In genomic region chr2:180607501-180608060, GRCh38 we compare ENCODE assay signal across 19 cellular contexts.
DNase-seq lines count a peak whose midpoint lies in the region; ATAC-seq and TF ChIP-seq lines count a peak whose summit lies in the region.
"Had no signal": no experiment of that assay in that cellular context is flagged by ENCODE, and none has a peak within 500 bp of the region (broad histone marks: within the 10 kb centered on the region; RNA-seq: fewer than 3 reads in every experiment).

No MANE protein-coding gene starts in this region.

- no peak overlapping the region for H3K23ac ChIP-seq in IMR-90 (ENCODE audit: low read depth, low read length)

- no peaks in the 10 kb centered on the region for H3K9me3 ChIP-seq in IMR-90 (ENCODE audit: control insufficient read depth, insufficient read depth, low read length)
- H3K9me3 ChIP-seq in SK-N-SH = no peaks in the 10 kb centered on the region
- H3K9me3 ChIP-seq: adrenal gland, colonic mucosa, left lung had no signal

- H3K14ac ChIP-seq in IMR-90 (replicated peaks; ENCODE audit: low read depth, low read length) = no peak overlapping the region; the same call in 1 of the 2 replicates

- H2AK9ac ChIP-seq in IMR-90 (replicated peaks; ENCODE audit: low read depth, low read length, poor library complexity) = no peak overlapping the region

- H3K27me3 ChIP-seq in IMR-90 (ENCODE audit: control insufficient read depth, insufficient read depth, low read length) (no peaks in the 10 kb centered on the region), SK-N-SH (ENCODE audit: insufficient read depth) (no peaks in the 10 kb centered on the region)
- H3K27me3 ChIP-seq: adrenal gland, colonic mucosa, left lung had no signal

- CTCF ChIA-PET in IMR-90 (lab: Yijun Ruan, JAX) = interaction anchor here (1.0 kb wide), 1 partner anchor 24 kb away, joined by 3 read pairs; no protein-coding TSS in a partner anchor
- CTCF ChIA-PET in SK-N-SH (lab: Yijun Ruan, JAX) = no interaction called here

- H3K36me3 ChIP-seq in IMR-90 (ENCODE audit: control insufficient read depth, insufficient read depth, low read length) (no peaks in the 10 kb centered on the region), SK-N-SH (replicated peaks in 1 of 2; ENCODE audit: control insufficient read depth in 1 of 2, insufficient read depth in 2 of 2, low read length in 1 of 2) (no peaks in the 10 kb centered on the region)
- H3K36me3 ChIP-seq: adrenal gland, colonic mucosa, left lung had no signal

- H2BK20ac ChIP-seq in IMR-90 (ENCODE audit: low read depth, low read length) = no peak overlapping the region

- H2AFZ ChIP-seq in IMR-90 (replicated peaks; ENCODE audit: low read length, poor library complexity) (peak overlapping the region; percentile 58), SK-N-SH (ENCODE audit: low read depth) (no peak overlapping the region)

- dilution Hi-C loops in IMR-90 (cut with HindIII; ENCODE audit: low sequenced_read_pairs, unreplicated experiment) = no loop called here

- intact Hi-C loops in IMR-90 (cut with micrococcal nuclease) = no loop called here

- H3K4me1 ChIP-seq in IMR-90 (ENCODE audit: control insufficient read depth, insufficient read depth, low read length) (no peaks in the 10 kb centered on the region), SK-N-SH (ENCODE audit: control insufficient read depth in 1 of 2, insufficient read depth in 2 of 2, low read depth in 1 of 2, low read length in 1 of 2) (no peaks in the 10 kb centered on the region; a peak in 1 of 4 replicates)
- H3K4me1 ChIP-seq: adrenal gland, colonic mucosa, left lung had no signal

- TF ChIP-seq CTCF in IMR-90 (conservative IDR thresholded peaks at IDR 0.05; ENCODE audit: low read depth, low read length) (no peak), SK-N-SH (IDR thresholded peaks at IDR 0.05) (no peak)

- no peak for DNase-seq in IMR-90
- peak; percentile 81 to 87 for DNase-seq in NCI-H1930 (lab: John Stamatoyannopoulos, UW)
- peak; percentile 30 for DNase-seq in NCI-H82 treated with DMSO at 0.1 percent for 48 hours (lab: John Stamatoyannopoulos, UW; ENCODE audit: unreplicated experiment)
- peak; percentile 25 for DNase-seq in mucosa of gallbladder (ENCODE audit: low spot score)
- no peak for DNase-seq in SK-N-SH
- DNase-seq: activated CD4-positive, alpha-beta T cell treated with anti-CD3 and anti-CD28 coated beads, Interleukin-2, amount 50 U/mL, for 48 hours; activated T-cell treated with anti-CD3 and anti-CD28 coated beads for 4 hours; adrenal gland; CD4-positive, alpha-beta memory T cell; colonic mucosa; endodermal cell; HCEC 1CT; left lung; NCI-H2171 had no signal

- 20% methylated on average over 1 of the region's 4 CpGs; no CpG with 5 or more reads in 1 of the 2 experiments for WGBS in IMR-90 (ENCODE audit: extremely low coverage in 2 of 2, insufficient read length in 1 of 2), 2 experiments
- 76% methylated on average over 4 of the region's 4 CpGs for WGBS in SK-N-SH (ENCODE audit: low lambda C conversion rate)

- no peak overlapping the region; the same call in 2 of the 3 replicates for H2BK15ac ChIP-seq in IMR-90 (ENCODE audit: low read depth, low read length)

- H3K9me1 ChIP-seq in IMR-90 (ENCODE audit: insufficient read depth, low read length) = no peaks in the 10 kb centered on the region; the same call in 1 of the 2 replicates

- no peak overlapping the region for H3K4ac ChIP-seq in IMR-90 (ENCODE audit: low read depth, low read length)

- H3K79me2 ChIP-seq in SK-N-SH (ENCODE audit: insufficient read depth) = no peaks in the 10 kb centered on the region

- no peaks in the 10 kb centered on the region for H3F3A ChIP-seq in SK-N-SH (replicated peaks; ENCODE audit: insufficient read depth)

- TF ChIP-seq RAD21 in IMR-90 (IDR thresholded peaks at IDR 0.05; ENCODE audit: low read length) (no peak), SK-N-SH (IDR thresholded peaks at IDR 0.05; ENCODE audit: low read length) (no peak)

- H4K5ac ChIP-seq in IMR-90 (ENCODE audit: low read depth, low read length) = no peak overlapping the region

- no peak overlapping the region for H3K4me2 ChIP-seq in IMR-90 (ENCODE audit: low read depth, low read length)
- no peak overlapping the region for H3K4me2 ChIP-seq in SK-N-SH

- H3K4me3 ChIP-seq in IMR-90 (ENCODE audit: insufficient read depth, low read depth, low read length) = no peak overlapping the region
- no peak overlapping the region for H3K4me3 ChIP-seq in SK-N-SH (ENCODE audit: low read depth in 2 of 2, low read length in 1 of 2)
- H3K4me3 ChIP-seq: adrenal gland, colonic mucosa, left lung, SK-N-MC had no signal

- H2BK120ac ChIP-seq in IMR-90 (ENCODE audit: low read depth, low read length) = no peak overlapping the region

- POLR2A ChIA-PET in IMR-90 (lab: Charles Lee; ENCODE audit: unreplicated experiment) = no interaction called here
- POLR2A ChIA-PET in SK-N-SH (lab: Yijun Ruan, JAX) = no interaction called here

- no peak overlapping the region for H3K27ac ChIP-seq in IMR-90 (ENCODE audit: insufficient read depth, low read length)
- H3K27ac ChIP-seq in SK-N-SH (ENCODE audit: low read depth in 2 of 2, low read length in 1 of 2) = no peak overlapping the region
- H3K27ac ChIP-seq: adrenal gland, colonic mucosa, left lung, SK-N-MC had no signal

- no peak overlapping the region for H3K18ac ChIP-seq in IMR-90 (ENCODE audit: low read depth, low read length)

- BruUV-seq in IMR-90 (replicated peaks; lab: Mats Ljungman, UMichigan) = no TSS peak

- no peak overlapping the region for H3K56ac ChIP-seq in IMR-90 (ENCODE audit: extremely low read depth, insufficient read depth, low read length)

- H2BK5ac ChIP-seq in IMR-90 (ENCODE audit: low read depth, low read length, poor library complexity, severe bottlenecking) = no peak overlapping the region

- in situ Hi-C loops in IMR-90 (cut with MboI; ENCODE audit: low sequenced_read_pairs) = no loop called here

- no peaks in the 10 kb centered on the region for H3K9me2 ChIP-seq in SK-N-SH

- TF ChIP-seq POLR2A in IMR-90 (IDR thresholded peaks at IDR 0.05; ENCODE audit: low read depth, low read length) = no peak

- no peak overlapping the region for H4K8ac ChIP-seq in IMR-90 (ENCODE audit: low read depth in 2 of 2, low read length in 2 of 2)

- no peak for TF ChIP-seq EP300 in SK-N-SH (IDR thresholded peaks at IDR 0.05; ENCODE audit: borderline replicate concordance in 1 of 2, low read depth in 1 of 2, low read length in 1 of 2)

- H4K20me1 ChIP-seq in IMR-90 (ENCODE audit: insufficient read depth, low read length) = no peaks in the 10 kb centered on the region
- no peaks in the 10 kb centered on the region for H4K20me1 ChIP-seq in SK-N-SH (ENCODE audit: insufficient read depth)

- H3K79me1 ChIP-seq in IMR-90 (ENCODE audit: low read depth in 1 of 2, low read length in 2 of 2) = no peaks in the 10 kb centered on the region

- H3K9ac ChIP-seq in IMR-90 (ENCODE audit: low read depth, low read length) = no peak overlapping the region
- H3K9ac ChIP-seq in SK-N-SH = no peak overlapping the region

- no peak for ATAC-seq in IMR-90 (ENCODE audit: low read depth)
- no peak for ATAC-seq in HG03432 (IDR thresholded peaks at IDR 0.05; ENCODE audit: unreplicated experiment)
- ATAC-seq in HG03354 (IDR thresholded peaks at IDR 0.05; ENCODE audit: poor library complexity, severe bottlenecking, unreplicated experiment) = no peak
- ATAC-seq: left lung; stimulated activated memory B cell treated with anti-CD40 and anti-IgM and Interleukin-4, amounts not matched to agents 10 μg/mL and 1 μg/mL and 100 μg/mL, for 72 hours; WTC11 had no signal

- no peak overlapping the region for H4K91ac ChIP-seq in IMR-90 (ENCODE audit: insufficient read depth, low read depth, low read length)

- H2AK5ac ChIP-seq in IMR-90 (ENCODE audit: low read depth, low read length) = no peak overlapping the region

TF ChIP-seq in IMR-90, 13 proteins besides CTCF, POLR2A, EP300 and RAD21:
- TF ChIP-seq MAFK (IDR thresholded peaks at IDR 0.05; ENCODE audit: low read depth, low read length) (no peak), MAZ (IDR thresholded peaks at IDR 0.05; ENCODE audit: borderline replicate concordance, low read depth, low read length) (no peak)
TF ChIP-seq in IMR-90: peak in this region for 0.

TF ChIP-seq in SK-N-SH, 30 proteins besides CTCF, POLR2A, EP300 and RAD21 (continues in another document):
- no peak for TF ChIP-seq CHD2 (IDR thresholded peaks at IDR 0.05; ENCODE audit: low read length, partially characterized antibody)
- no peak for TF ChIP-seq PBX3 (IDR thresholded peaks at IDR 0.05)
- TF ChIP-seq MAX (IDR thresholded peaks at IDR 0.05; ENCODE audit: low read depth) = no peak
- TF ChIP-seq EZH2phosphoT487 (IDR thresholded peaks at IDR 0.05; ENCODE audit: borderline replicate concordance, low read depth) = no peak
- TF ChIP-seq RCOR1 (IDR thresholded peaks at IDR 0.05; ENCODE audit: low read length) = no peak
- no peak for TF ChIP-seq YY1 (IDR thresholded peaks at IDR 0.05; ENCODE audit: low read depth)
- no peak for TF ChIP-seq USF2 (IDR thresholded peaks at IDR 0.05; ENCODE audit: borderline replicate concordance, low read depth, low read length)
- no peak for TF ChIP-seq JUND (IDR thresholded peaks at IDR 0.05)
- TF ChIP-seq FOSL2 (IDR thresholded peaks at IDR 0.05; ENCODE audit: borderline replicate concordance, low read depth) = no peak

Comparison
In these comparisons a context has a peak if more than half of its experiments do, and no peak if none do; other contexts are left out.
1. DNase-seq: peak in NCI-H1930 (2 of 2), NCI-H82 treated with DMSO at 0.1 percent for 48 hours (single experiment) and mucosa of gallbladder (single experiment); none in IMR-90 (single experiment) and SK-N-SH (single experiment).